Comparison of ENCODE assay signal across 1 cellular context in genomic region chr17:50866950-50867855, GRCh38.
TF ChIP-seq lines count a peak whose summit lies in the region.

No MANE protein-coding gene starts in this region.

TF ChIP-seq in HEK293, 187 proteins besides CTCF, POLR2A, EP300 and RAD21 (continued from another document):
- TF ChIP-seq, protein P1, sequence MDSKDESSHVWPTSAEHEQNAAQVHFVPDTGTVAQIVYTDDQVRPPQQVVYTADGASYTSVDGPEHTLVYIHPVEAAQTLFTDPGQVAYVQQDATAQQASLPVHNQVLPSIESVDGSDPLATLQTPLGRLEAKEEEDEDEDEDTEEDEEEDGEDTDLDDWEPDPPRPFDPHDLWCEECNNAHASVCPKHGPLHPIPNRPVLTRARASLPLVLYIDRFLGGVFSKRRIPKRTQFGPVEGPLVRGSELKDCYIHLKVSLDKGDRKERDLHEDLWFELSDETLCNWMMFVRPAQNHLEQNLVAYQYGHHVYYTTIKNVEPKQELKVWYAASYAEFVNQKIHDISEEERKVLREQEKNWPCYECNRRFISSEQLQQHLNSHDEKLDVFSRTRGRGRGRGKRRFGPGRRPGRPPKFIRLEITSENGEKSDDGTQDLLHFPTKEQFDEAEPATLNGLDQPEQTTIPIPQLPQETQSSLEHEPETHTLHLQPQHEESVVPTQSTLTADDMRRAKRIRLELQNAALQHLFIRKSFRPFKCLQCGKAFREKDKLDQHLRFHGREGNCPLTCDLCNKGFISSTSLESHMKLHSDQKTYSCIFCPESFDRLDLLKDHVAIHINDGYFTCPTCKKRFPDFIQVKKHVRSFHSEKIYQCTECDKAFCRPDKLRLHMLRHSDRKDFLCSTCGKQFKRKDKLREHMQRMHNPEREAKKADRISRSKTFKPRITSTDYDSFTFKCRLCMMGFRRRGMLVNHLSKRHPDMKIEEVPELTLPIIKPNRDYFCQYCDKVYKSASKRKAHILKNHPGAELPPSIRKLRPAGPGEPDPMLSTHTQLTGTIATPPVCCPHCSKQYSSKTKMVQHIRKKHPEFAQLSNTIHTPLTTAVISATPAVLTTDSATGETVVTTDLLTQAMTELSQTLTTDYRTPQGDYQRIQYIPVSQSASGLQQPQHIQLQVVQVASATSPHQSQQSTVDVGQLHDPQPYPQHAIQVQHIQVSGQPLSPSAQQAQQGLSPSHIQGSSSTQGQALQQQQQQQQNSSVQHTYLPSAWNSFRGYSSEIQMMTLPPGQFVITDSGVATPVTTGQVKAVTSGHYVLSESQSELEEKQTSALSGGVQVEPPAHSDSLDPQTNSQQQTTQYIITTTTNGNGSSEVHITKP (tag by site-specific recombination; IDR thresholded peaks at IDR 0.05): peak; percentile 99
- TF ChIP-seq ZNF221 (tag by site-specific recombination; IDR thresholded peaks at IDR 0.05; ENCODE audit: borderline replicate concordance): no peak
- peak; percentile 47 for TF ChIP-seq FEZF1 (tag by site-specific recombination; IDR thresholded peaks at IDR 0.05)
- TF ChIP-seq ZBTB17 (tag by site-specific recombination; IDR thresholded peaks at IDR 0.05): peak; percentile 77
- peak; percentile 95; the same call in 1 of the 2 replicates for TF ChIP-seq ZBTB8A (tag by site-specific recombination; IDR thresholded peaks at IDR 0.05)
- TF ChIP-seq ZNF341 (tag by site-specific recombination; IDR thresholded peaks at IDR 0.05; ENCODE audit: low read depth): no peak
- 0 out of 2 replicates have a peak, but pooled peaks have one; percentile 12 for TF ChIP-seq ZNF843 (tag by site-specific recombination; IDR thresholded peaks at IDR 0.05)
- peak; percentile 2; the same call in 1 of the 2 replicates for TF ChIP-seq GLIS1 (tag by site-specific recombination; IDR thresholded peaks at IDR 0.05)
- TF ChIP-seq ZNF501 (tag by site-specific recombination; IDR thresholded peaks at IDR 0.05): peak; percentile 84
- TF ChIP-seq PRDM1 (tag by site-specific recombination; IDR thresholded peaks at IDR 0.05): peak; percentile 99
- no peak; the same call in 1 of the 2 replicates for TF ChIP-seq ZNF121 (tag by site-specific recombination; IDR thresholded peaks at IDR 0.05)
- no peak for TF ChIP-seq ZNF626 (tag by site-specific recombination; IDR thresholded peaks at IDR 0.05)
- TF ChIP-seq ZFP37 (tag by site-specific recombination; IDR thresholded peaks at IDR 0.05): 0 out of 2 replicates have a peak, but pooled peaks have one; percentile 60
- TF ChIP-seq KLF9 (tag by site-specific recombination; IDR thresholded peaks at IDR 0.05; ENCODE audit: low read depth): peak; percentile 80; the same call in 1 of the 2 replicates
- no peak for TF ChIP-seq ZNF138 (tag by site-specific recombination; IDR thresholded peaks at IDR 0.05; ENCODE audit: borderline replicate concordance)
- TF ChIP-seq ZNF335 (tag by site-specific recombination; conservative IDR thresholded peaks at IDR 0.05): peak; percentile 98
- no peak for TF ChIP-seq ZBTB7A (tag by site-specific recombination; IDR thresholded peaks at IDR 0.05; ENCODE audit: low read depth)
- 0 out of 2 replicates have a peak, but pooled peaks have one; percentile 35 for TF ChIP-seq ZNF184 (tag by site-specific recombination; IDR thresholded peaks at IDR 0.05)
- peak; percentile 90 for TF ChIP-seq ZNF660 (tag by site-specific recombination; IDR thresholded peaks at IDR 0.05)
- TF ChIP-seq ZNF239 (tag by site-specific recombination; IDR thresholded peaks at IDR 0.05): no peak
- TF ChIP-seq ZSCAN30 (tag by site-specific recombination; IDR thresholded peaks at IDR 0.05): peak; percentile 79
- TF ChIP-seq, protein P2, sequence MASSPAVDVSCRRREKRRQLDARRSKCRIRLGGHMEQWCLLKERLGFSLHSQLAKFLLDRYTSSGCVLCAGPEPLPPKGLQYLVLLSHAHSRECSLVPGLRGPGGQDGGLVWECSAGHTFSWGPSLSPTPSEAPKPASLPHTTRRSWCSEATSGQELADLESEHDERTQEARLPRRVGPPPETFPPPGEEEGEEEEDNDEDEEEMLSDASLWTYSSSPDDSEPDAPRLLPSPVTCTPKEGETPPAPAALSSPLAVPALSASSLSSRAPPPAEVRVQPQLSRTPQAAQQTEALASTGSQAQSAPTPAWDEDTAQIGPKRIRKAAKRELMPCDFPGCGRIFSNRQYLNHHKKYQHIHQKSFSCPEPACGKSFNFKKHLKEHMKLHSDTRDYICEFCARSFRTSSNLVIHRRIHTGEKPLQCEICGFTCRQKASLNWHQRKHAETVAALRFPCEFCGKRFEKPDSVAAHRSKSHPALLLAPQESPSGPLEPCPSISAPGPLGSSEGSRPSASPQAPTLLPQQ (tag by site-specific recombination; IDR thresholded peaks at IDR 0.05): peak; percentile 38; the same call in 1 of the 2 replicates
- no peak for TF ChIP-seq ZNF133 (tag by site-specific recombination; IDR thresholded peaks at IDR 0.05)
- no peak for TF ChIP-seq ZNF362 (tag by site-specific recombination; IDR thresholded peaks at IDR 0.05)
- TF ChIP-seq, protein P3, sequence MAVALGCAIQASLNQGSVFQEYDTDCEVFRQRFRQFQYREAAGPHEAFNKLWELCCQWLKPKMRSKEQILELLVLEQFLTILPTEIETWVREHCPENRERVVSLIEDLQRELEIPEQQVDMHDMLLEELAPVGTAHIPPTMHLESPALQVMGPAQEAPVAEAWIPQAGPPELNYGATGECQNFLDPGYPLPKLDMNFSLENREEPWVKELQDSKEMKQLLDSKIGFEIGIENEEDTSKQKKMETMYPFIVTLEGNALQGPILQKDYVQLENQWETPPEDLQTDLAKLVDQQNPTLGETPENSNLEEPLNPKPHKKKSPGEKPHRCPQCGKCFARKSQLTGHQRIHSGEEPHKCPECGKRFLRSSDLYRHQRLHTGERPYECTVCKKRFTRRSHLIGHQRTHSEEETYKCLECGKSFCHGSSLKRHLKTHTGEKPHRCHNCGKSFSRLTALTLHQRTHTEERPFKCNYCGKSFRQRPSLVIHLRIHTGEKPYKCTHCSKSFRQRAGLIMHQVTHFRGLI (tag by site-specific recombination; IDR thresholded peaks at IDR 0.05): 0 out of 2 replicates have a peak, but pooled peaks have one; percentile 28
- TF ChIP-seq ZNF140 (tag by site-specific recombination; IDR thresholded peaks at IDR 0.05): no peak
- peak; percentile 75 for TF ChIP-seq ZIC2 (tag by site-specific recombination; IDR thresholded peaks at IDR 0.05)
- no peak for TF ChIP-seq ZNF514 (tag by site-specific recombination; IDR thresholded peaks at IDR 0.05)
- 0 out of 2 replicates have a peak, but pooled peaks have one; percentile 10 for TF ChIP-seq OVOL3 (tag by site-specific recombination; IDR thresholded peaks at IDR 0.05)
- TF ChIP-seq ZNF10 (tag by site-specific recombination; IDR thresholded peaks at IDR 0.05): peak; percentile 63; the same call in 1 of the 2 replicates
- no peak for TF ChIP-seq TCF7L2 (IDR thresholded peaks at IDR 0.05; ENCODE audit: borderline replicate concordance, low read depth, low read length)
- peak; percentile 95 for TF ChIP-seq KLF8 (tag by site-specific recombination; IDR thresholded peaks at IDR 0.05)
- no peak for TF ChIP-seq RBAK (tag by site-specific recombination; IDR thresholded peaks at IDR 0.05)
- 0 out of 2 replicates have a peak, but pooled peaks have one; percentile 3 for TF ChIP-seq PRDM4 (tag by site-specific recombination; IDR thresholded peaks at IDR 0.05)
- TF ChIP-seq IKZF3 (tag by site-specific recombination; IDR thresholded peaks at IDR 0.05): peak; percentile 98
- peak; percentile 97 for TF ChIP-seq ZNF366 (tag by site-specific recombination; conservative IDR thresholded peaks at IDR 0.05)
- no peak for TF ChIP-seq ZNF530 (tag by site-specific recombination; IDR thresholded peaks at IDR 0.05; ENCODE audit: low read depth)
- no peak; the same call in none of the 2 replicates for TF ChIP-seq KLF16 (tag by site-specific recombination; IDR thresholded peaks at IDR 0.05)
- TF ChIP-seq ZNF513 (tag by site-specific recombination; IDR thresholded peaks at IDR 0.05): peak; percentile 34; the same call in 1 of the 2 replicates
- no peak; the same call in 1 of the 2 replicates for TF ChIP-seq ZNF610 (tag by site-specific recombination; IDR thresholded peaks at IDR 0.05; ENCODE audit: borderline replicate concordance)
- peak; percentile 73 for TF ChIP-seq SCRT2 (tag by site-specific recombination; IDR thresholded peaks at IDR 0.05)
- TF ChIP-seq MZF1 (tag by site-specific recombination; IDR thresholded peaks at IDR 0.05; ENCODE audit: borderline replicate concordance): peak; percentile 97
- TF ChIP-seq, protein P4, sequence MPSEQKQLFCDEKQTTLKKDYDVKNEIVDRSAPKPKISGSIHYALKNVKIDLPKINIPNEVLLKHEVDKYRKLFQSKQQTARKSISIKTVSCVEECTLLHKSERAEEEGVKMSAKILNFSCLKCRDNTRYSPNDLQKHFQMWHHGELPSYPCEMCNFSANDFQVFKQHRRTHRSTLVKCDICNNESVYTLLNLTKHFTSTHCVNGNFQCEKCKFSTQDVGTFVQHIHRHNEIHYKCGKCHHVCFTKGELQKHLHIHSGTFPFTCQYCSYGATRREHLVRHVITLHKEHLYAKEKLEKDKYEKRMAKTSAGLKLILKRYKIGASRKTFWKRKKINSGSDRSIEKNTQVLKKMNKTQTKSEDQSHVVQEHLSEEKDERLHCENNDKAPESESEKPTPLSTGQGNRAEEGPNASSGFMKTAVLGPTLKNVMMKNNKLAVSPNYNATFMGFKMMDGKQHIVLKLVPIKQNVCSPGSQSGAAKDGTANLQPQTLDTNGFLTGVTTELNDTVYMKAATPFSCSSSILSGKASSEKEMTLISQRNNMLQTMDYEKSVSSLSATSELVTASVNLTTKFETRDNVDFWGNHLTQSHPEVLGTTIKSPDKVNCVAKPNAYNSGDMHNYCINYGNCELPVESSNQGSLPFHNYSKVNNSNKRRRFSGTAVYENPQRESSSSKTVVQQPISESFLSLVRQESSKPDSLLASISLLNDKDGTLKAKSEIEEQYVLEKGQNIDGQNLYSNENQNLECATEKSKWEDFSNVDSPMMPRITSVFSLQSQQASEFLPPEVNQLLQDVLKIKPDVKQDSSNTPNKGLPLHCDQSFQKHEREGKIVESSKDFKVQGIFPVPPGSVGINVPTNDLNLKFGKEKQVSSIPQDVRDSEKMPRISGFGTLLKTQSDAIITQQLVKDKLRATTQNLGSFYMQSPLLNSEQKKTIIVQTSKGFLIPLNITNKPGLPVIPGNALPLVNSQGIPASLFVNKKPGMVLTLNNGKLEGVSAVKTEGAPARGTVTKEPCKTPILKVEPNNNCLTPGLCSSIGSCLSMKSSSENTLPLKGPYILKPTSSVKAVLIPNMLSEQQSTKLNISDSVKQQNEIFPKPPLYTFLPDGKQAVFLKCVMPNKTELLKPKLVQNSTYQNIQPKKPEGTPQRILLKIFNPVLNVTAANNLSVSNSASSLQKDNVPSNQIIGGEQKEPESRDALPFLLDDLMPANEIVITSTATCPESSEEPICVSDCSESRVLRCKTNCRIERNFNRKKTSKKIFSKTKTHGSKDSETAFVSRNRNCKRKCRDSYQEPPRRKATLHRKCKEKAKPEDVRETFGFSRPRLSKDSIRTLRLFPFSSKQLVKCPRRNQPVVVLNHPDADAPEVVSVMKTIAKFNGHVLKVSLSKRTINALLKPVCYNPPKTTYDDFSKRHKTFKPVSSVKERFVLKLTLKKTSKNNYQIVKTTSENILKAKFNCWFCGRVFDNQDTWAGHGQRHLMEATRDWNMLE (tag by site-specific recombination; conservative IDR thresholded peaks at IDR 0.05; ENCODE audit: low read depth): no peak
- TF ChIP-seq ZSCAN16 (tag by site-specific recombination; IDR thresholded peaks at IDR 0.05): 0 out of 2 replicates have a peak, but pooled peaks have one; percentile 50
